Comparison of ENCODE assay signal across 12 cellular contexts in genomic region chr19:16266586-16266942, GRCh38. TPM values are rescaled to one million over a fixed set of nuclear protein-coding genes. Genes with fewer than 3 reads are reported as not detected.
DNase-seq lines count a peak whose midpoint lies in the region; ATAC-seq lines count a peak whose summit lies in the region.
"Had no signal": no experiment of that assay in that cellular context is flagged by ENCODE, and none has a peak within 500 bp of the region (broad histone marks: within the 10 kb centered on the region; RNA-seq: fewer than 3 reads in every experiment).

No MANE protein-coding gene starts in this region.

- peak; percentile 57 for DNase-seq in Jurkat, Clone E6-1 (ENCODE audit: low read depth, low spot score)
- DNase-seq in activated CD4-positive, alpha-beta memory T cell treated with anti-CD3 and anti-CD28 coated beads for 36 hours, result peak; percentile 65
- peak; percentile 86 for DNase-seq in activated naive CD4-positive, alpha-beta T cell treated with anti-CD3 and anti-CD28 coated beads, Interleukin-2, amount 10 ng/mL, durations not matched to agents 7 days and 5 days
- peak; percentile 28 to 37 for DNase-seq in stimulated activated CD4-positive, alpha-beta T cell treated with anti-CD3 and anti-CD28 coated beads, Interleukin-4, amount 100 ng/mL, for 48 hours (ENCODE audit: low read depth in 2 of 2)
- DNase-seq in SHP77 (lab: John Stamatoyannopoulos, UW) (no peak), COLO668 (lab: John Stamatoyannopoulos, UW; ENCODE audit: unreplicated experiment) (no peak)
- DNase-seq: sigmoid colon, substantia nigra, WERI-Rb-1 had no signal

- H3K4me3 Mint-ChIP-seq in activated CD4-positive, alpha-beta memory T cell treated with anti-CD3 and anti-CD28 coated beads for 36 hours, result no peak overlapping the region
- H3K4me3 Mint-ChIP-seq in activated naive CD4-positive, alpha-beta T cell treated with anti-CD3 and anti-CD28 coated beads, Interleukin-2, amount 10 ng/mL, durations not matched to agents 7 days and 5 days, result peak overlapping the region; percentile 30

- no peak overlapping the region for H3K27ac Mint-ChIP-seq in activated CD4-positive, alpha-beta memory T cell treated with anti-CD3 and anti-CD28 coated beads for 36 hours
- H3K27ac Mint-ChIP-seq in activated naive CD4-positive, alpha-beta T cell treated with anti-CD3 and anti-CD28 coated beads, Interleukin-2, amount 10 ng/mL, durations not matched to agents 7 days and 5 days, result peak overlapping the region; percentile 83

- ATAC-seq in GM19397 (IDR thresholded peaks at IDR 0.05; ENCODE audit: unreplicated experiment) (no peak), HG02884 (IDR thresholded peaks at IDR 0.05; ENCODE audit: unreplicated experiment) (no peak)

- POLR2A ChIA-PET in activated CD4-positive, alpha-beta memory T cell treated with anti-CD3 and anti-CD28 coated beads for 36 hours (lab: Charles Lee), result no interaction called here

- intact Hi-C loops in activated CD4-positive, alpha-beta memory T cell treated with anti-CD3 and anti-CD28 coated beads for 36 hours (cut with micrococcal nuclease), result no loop called here

- peaks cover 4% of the 10 kb centered on the region for H3K27me3 Mint-ChIP-seq in activated CD4-positive, alpha-beta memory T cell treated with anti-CD3 and anti-CD28 coated beads for 36 hours
- peaks cover 56% of the 10 kb centered on the region for H3K27me3 Mint-ChIP-seq in activated naive CD4-positive, alpha-beta T cell treated with anti-CD3 and anti-CD28 coated beads, Interleukin-2, amount 10 ng/mL, durations not matched to agents 7 days and 5 days

- H3K4me1 Mint-ChIP-seq in activated CD4-positive, alpha-beta memory T cell treated with anti-CD3 and anti-CD28 coated beads for 36 hours (ENCODE audit: low read depth), result peaks cover 47% of the 10 kb centered on the region
- H3K4me1 Mint-ChIP-seq in activated naive CD4-positive, alpha-beta T cell treated with anti-CD3 and anti-CD28 coated beads, Interleukin-2, amount 10 ng/mL, durations not matched to agents 7 days and 5 days, result peaks cover 78% of the 10 kb centered on the region

- H3K4me3 ChIP-seq in Jurkat, Clone E6-1 (ENCODE audit: low read length), result no peak overlapping the region
- H3K4me3 ChIP-seq: cardiac muscle cell, sigmoid colon had no signal

- peaks cover 3% of the 10 kb centered on the region for H3K9me3 Mint-ChIP-seq in activated CD4-positive, alpha-beta memory T cell treated with anti-CD3 and anti-CD28 coated beads for 36 hours
- no peaks in the 10 kb centered on the region for H3K9me3 Mint-ChIP-seq in activated naive CD4-positive, alpha-beta T cell treated with anti-CD3 and anti-CD28 coated beads, Interleukin-2, amount 10 ng/mL, durations not matched to agents 7 days and 5 days

- H3K36me3 Mint-ChIP-seq in activated CD4-positive, alpha-beta memory T cell treated with anti-CD3 and anti-CD28 coated beads for 36 hours, result no peaks in the 10 kb centered on the region
- peaks cover 6% of the 10 kb centered on the region for H3K36me3 Mint-ChIP-seq in activated naive CD4-positive, alpha-beta T cell treated with anti-CD3 and anti-CD28 coated beads, Interleukin-2, amount 10 ng/mL, durations not matched to agents 7 days and 5 days

- CTCF ChIA-PET in activated CD4-positive, alpha-beta memory T cell treated with anti-CD3 and anti-CD28 coated beads for 36 hours (lab: Charles Lee), result interaction anchor here (1.0 to 2.4 kb wide), 2 partner anchors 18 to 27 kb away, joined by 3 to 6 read pairs; no protein-coding TSS in a partner anchor
- CTCF ChIA-PET in activated naive CD4-positive, alpha-beta T cell treated with anti-CD3 and anti-CD28 coated beads, Interleukin-2, amount 10 ng/mL, durations not matched to agents 7 days and 5 days (lab: Charles Lee), result no interaction called here

RNA-seq across cellular contexts. Expression of gene KLF2, which starts 58.1 kb away (rescaled TPM):
- 22.6 TPM for polyA plus RNA-seq in Jurkat, Clone E6-1 (2012; ENCODE audit: insufficient read depth, insufficient read length)
- 1 to 10 TPM; 1.7 TPM for total RNA-seq in activated CD4-positive, alpha-beta memory T cell treated with anti-CD3 and anti-CD28 coated beads for 36 hours

Comparison
In these comparisons a context has a peak if more than half of its experiments do, and no peak if none do; other contexts are left out.
1. DNase-seq: peak in Jurkat, Clone E6-1 (single experiment), activated CD4-positive, alpha-beta memory T cell treated with anti-CD3 and anti-CD28 coated beads for 36 hours (single experiment), activated naive CD4-positive, alpha-beta T cell treated with anti-CD3 and anti-CD28 coated beads, Interleukin-2, amount 10 ng/mL, durations not matched to agents 7 days and 5 days (single experiment) and stimulated activated CD4-positive, alpha-beta T cell treated with anti-CD3 and anti-CD28 coated beads, Interleukin-4, amount 100 ng/mL, for 48 hours (2 of 2); none in SHP77 (0 of 2) and COLO668 (single experiment).